In genomic region chr2:240566203-240567136, GRCh38 we compare ENCODE assay signal across 8 cellular contexts. TPM values are rescaled to one million over a fixed set of nuclear protein-coding genes. Genes with fewer than 3 reads are reported as not detected.
DNase-seq lines count a peak whose midpoint lies in the region; ATAC-seq lines count a peak whose summit lies in the region.

No MANE protein-coding gene starts in this region.

- DNase-seq in AG08396 (ENCODE audit: low spot score) (peak; percentile 91), NCI-H2196 (lab: John Stamatoyannopoulos, UW; ENCODE audit: unreplicated experiment) (peak; percentile 91), cerebellar cortex (ENCODE audit: low spot score) (peak; percentile 65), left lobe of liver (ENCODE audit: low spot score) (peak; percentile 93)
- DNase-seq in activated CD4-positive, CD25-positive, alpha-beta regulatory T cell treated with anti-CD3 and anti-CD28 coated beads, Interleukin-2, amount 50 U/mL, for 72 hours, result peak; percentile 93
- DNase-seq in stimulated activated CD4-positive, alpha-beta T cell treated with anti-CD3 and anti-CD28 coated beads, Interleukin-2, amount 100 ng/mL, for 48 hours, result peak; percentile 92 to 94

- ATAC-seq in GM18858 (IDR thresholded peaks at IDR 0.05; ENCODE audit: unreplicated experiment) (peak; percentile 26), HG03064 (IDR thresholded peaks at IDR 0.05; ENCODE audit: low read depth, unreplicated experiment) (peak; percentile 44), left lobe of liver (peak; percentile 80)

RNA-seq across cellular contexts. Expression of gene RNPEPL1, which starts 1.8 kb away (rescaled TPM):
- total RNA-seq in left lobe of liver, result 40.6 TPM

RNA-seq across cellular contexts. Expression of gene DUSP28, which starts 6.3 kb away (rescaled TPM):
- 2.0 TPM for total RNA-seq in left lobe of liver

RNA-seq across cellular contexts. Expression of gene ANKMY1, which starts 8.7 kb away (rescaled TPM):
- 13.1 TPM for total RNA-seq in left lobe of liver

RNA-seq across cellular contexts. Expression of gene CAPN10, which starts 20.1 kb away (rescaled TPM):
- total RNA-seq in left lobe of liver, result 13.7 TPM

RNA-seq across cellular contexts. Expression of gene GPR35, which starts 58.8 kb away (rescaled TPM):
- 0.53 TPM for total RNA-seq in left lobe of liver

Comparison
In these comparisons a context has a peak if more than half of its experiments do, and no peak if none do; other contexts are left out.
1. Peak in every context shown above with its lines: DNase-seq and ATAC-seq.
2. ATAC-seq: peak in every context shown above with its lines; median percentile 80 in left lobe of liver; 44 in HG03064; 26 in GM18858.